18 cellular contexts compared by ENCODE assay signal in the genomic region with DNA sequence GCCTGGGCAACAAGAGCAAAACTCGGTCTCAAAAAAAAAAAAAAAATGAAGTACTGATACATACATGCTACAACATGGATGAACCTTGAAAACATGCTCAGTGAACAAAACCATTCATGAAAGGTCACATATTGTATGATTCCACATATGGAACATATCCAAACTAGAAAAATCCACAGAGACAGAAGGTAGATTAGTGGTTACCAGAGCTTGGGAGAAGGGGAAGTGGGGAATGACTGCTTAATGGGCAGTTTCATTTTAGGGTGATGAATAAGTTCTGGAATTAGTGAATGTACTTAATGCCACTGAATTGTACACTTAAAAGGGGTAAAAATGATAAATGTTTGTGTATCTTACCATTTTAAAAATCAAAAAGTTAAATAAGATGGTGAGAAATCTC. TPM values are rescaled to one million over a fixed set of nuclear protein-coding genes. Genes with fewer than 3 reads are reported as not detected.
DNase-seq lines count a peak whose midpoint lies in the region; ATAC-seq and TF ChIP-seq lines count a peak whose summit lies in the region.
"Had no signal": no experiment of that assay in that cellular context is flagged by ENCODE, and none has a peak within 500 bp of the region (broad histone marks: within the 10 kb centered on the region; RNA-seq: fewer than 3 reads in every experiment).

No MANE protein-coding gene starts in this region.

- peak overlapping the region; percentile 84 to 97 (median 93) for H3K4me3 Mint-ChIP-seq in CD4-positive, CD25-positive, alpha-beta regulatory T cell
- peak overlapping the region; percentile 69 to 83 (median 78) for H3K4me3 Mint-ChIP-seq in T-cell
- H3K4me3 Mint-ChIP-seq in dendritic cell treated with granulocyte-macrophage colony-stimulating factor and Interleukin-4, amounts not matched to agents 40 ng/mL and 50 ng/mL, for 4 days = no peak overlapping the region

- H3K79me2 ChIP-seq in DOHH2 (ENCODE audit: control insufficient read depth, low read length) = peaks cover 40% of the 10 kb centered on the region

- H3K27ac ChIP-seq in CD4-positive, CD25-positive, alpha-beta regulatory T cell (ENCODE audit: insufficient read depth, low read length, poor library complexity, severe bottlenecking) = peak overlapping the region; percentile 69
- H3K27ac ChIP-seq in DOHH2 (ENCODE audit: low read depth, low read length) = no peak overlapping the region
- H3K27ac ChIP-seq: psoas muscle, thyroid gland had no signal

- TF ChIP-seq CTCF in DOHH2 (IDR thresholded peaks at IDR 0.05; ENCODE audit: low read depth, low read length, poor library complexity, severe bottlenecking) = no peak

- H4K20me1 ChIP-seq in DOHH2 (ENCODE audit: control insufficient read depth, insufficient read depth, low read depth, low read length) = no peaks in the 10 kb centered on the region

- no peaks in the 10 kb centered on the region for H3K9me2 ChIP-seq in DOHH2 (replicated peaks; ENCODE audit: control insufficient read depth, low read length)

- H3K36me3 ChIP-seq in CD4-positive, CD25-positive, alpha-beta regulatory T cell (ENCODE audit: control insufficient read depth, insufficient read depth, low read length) = peaks cover 7% of the 10 kb centered on the region
- H3K36me3 ChIP-seq in DOHH2 (ENCODE audit: control insufficient read depth, low read length) = peaks cover 11% of the 10 kb centered on the region
- H3K36me3 ChIP-seq: thyroid gland had no signal

- peaks cover 22% of the 10 kb centered on the region for H3K36me3 Mint-ChIP-seq in CD4-positive, CD25-positive, alpha-beta regulatory T cell
- H3K36me3 Mint-ChIP-seq in T-cell = peaks cover 26% of the 10 kb centered on the region
- H3K36me3 Mint-ChIP-seq in dendritic cell treated with granulocyte-macrophage colony-stimulating factor and Interleukin-4, amounts not matched to agents 40 ng/mL and 50 ng/mL, for 4 days (ENCODE audit: low read depth) = peaks cover 5% of the 10 kb centered on the region

- H3K27me3 Mint-ChIP-seq in CD4-positive, CD25-positive, alpha-beta regulatory T cell = no peaks in the 10 kb centered on the region
- no peaks in the 10 kb centered on the region for H3K27me3 Mint-ChIP-seq in T-cell
- H3K27me3 Mint-ChIP-seq in dendritic cell treated with granulocyte-macrophage colony-stimulating factor and Interleukin-4, amounts not matched to agents 40 ng/mL and 50 ng/mL, for 4 days = no peaks in the 10 kb centered on the region

- H3K4me3 ChIP-seq in CD4-positive, CD25-positive, alpha-beta regulatory T cell (ENCODE audit: low read depth, low read length) = peak overlapping the region; percentile 95
- no peak overlapping the region for H3K4me3 ChIP-seq in DOHH2 (ENCODE audit: low read length)
- H3K4me3 ChIP-seq: psoas muscle, smooth muscle cell, thyroid gland had no signal

- intact Hi-C loops in dendritic cell treated with granulocyte-macrophage colony-stimulating factor and Interleukin-4, amounts not matched to agents 40 ng/mL and 50 ng/mL, for 4 days (cut with micrococcal nuclease) = no loop called here

- H3K27ac Mint-ChIP-seq in CD4-positive, CD25-positive, alpha-beta regulatory T cell = peak overlapping the region in 2 of 3 donors; percentile 22 to 81
- H3K27ac Mint-ChIP-seq in T-cell = peak overlapping the region; percentile 83 to 87
- H3K27ac Mint-ChIP-seq in dendritic cell treated with granulocyte-macrophage colony-stimulating factor and Interleukin-4, amounts not matched to agents 40 ng/mL and 50 ng/mL, for 4 days = peak overlapping the region; percentile 5

- peaks cover 20% of the 10 kb centered on the region for H3F3A ChIP-seq in DOHH2 (ENCODE audit: control insufficient read depth, insufficient read depth)

- H3K4me2 ChIP-seq in DOHH2 (ENCODE audit: low read length) = peak overlapping the region; percentile 15
- H3K4me2 ChIP-seq: smooth muscle cell had no signal

- H3K4me1 Mint-ChIP-seq in CD4-positive, CD25-positive, alpha-beta regulatory T cell = peaks cover 30 to 91% (median 65%) of the 10 kb centered on the region in 4 donors
- peaks cover 87 to 91% (median 87%) of the 10 kb centered on the region in 3 donors for H3K4me1 Mint-ChIP-seq in T-cell
- H3K4me1 Mint-ChIP-seq in dendritic cell treated with granulocyte-macrophage colony-stimulating factor and Interleukin-4, amounts not matched to agents 40 ng/mL and 50 ng/mL, for 4 days (ENCODE audit: low read depth) = peaks cover 72% of the 10 kb centered on the region

- no peak for ATAC-seq in CD4-positive, CD25-positive, alpha-beta regulatory T cell (ENCODE audit: low read depth in 2 of 2)
- no peak for ATAC-seq in T-cell (replicated peaks in 1 of 4)
- ATAC-seq in GM21786 (IDR thresholded peaks at IDR 0.05; ENCODE audit: unreplicated experiment) = no peak
- no peak for ATAC-seq in GM18858 (IDR thresholded peaks at IDR 0.05; ENCODE audit: unreplicated experiment)
- ATAC-seq: psoas muscle had no signal

- no peak for DNase-seq in CD4-positive, CD25-positive, alpha-beta regulatory T cell
- DNase-seq in T-cell (no peak), amygdala (lab: John Stamatoyannopoulos, UW) (no peak)
- DNase-seq: activated CD4-positive, CD25-positive, alpha-beta regulatory T cell treated with anti-CD3 and anti-CD28 coated beads, Interleukin-2, amount 50 U/mL, for 72 hours; foreskin fibroblast; HCEC 1CT; kidney glomerular epithelial cell; mesenchymal stem cell; NCI-H1694; NK-92 treated with Interleukin-12 subunit alpha and Interleukin-12 subunit beta, amount 100 ng/mL, for 24 hours; psoas muscle; thyroid gland had no signal

- POLR2A ChIA-PET in T-cell (lab: Charles Lee) = interaction anchor here in 1 of 2 donors (0.6 to 1.0 kb wide), 2 partner anchors 24 to 199 kb away, joined by 7 to 15 read pairs; a partner anchor contains a TSS

- CTCF ChIA-PET in T-cell (lab: Charles Lee) = no interaction called here

- H3K9me3 Mint-ChIP-seq in CD4-positive, CD25-positive, alpha-beta regulatory T cell = no peaks in the 10 kb centered on the region
- no peaks in the 10 kb centered on the region for H3K9me3 Mint-ChIP-seq in T-cell
- H3K9me3 Mint-ChIP-seq in dendritic cell treated with granulocyte-macrophage colony-stimulating factor and Interleukin-4, amounts not matched to agents 40 ng/mL and 50 ng/mL, for 4 days = no peaks in the 10 kb centered on the region

- peaks cover 88% of the 10 kb centered on the region for H3K4me1 ChIP-seq in CD4-positive, CD25-positive, alpha-beta regulatory T cell (ENCODE audit: control insufficient read depth, insufficient read depth, low read length, poor library complexity, severe bottlenecking)
- peaks cover 99% of the 10 kb centered on the region for H3K4me1 ChIP-seq in DOHH2 (ENCODE audit: control insufficient read depth, low read length)
- H3K4me1 ChIP-seq: psoas muscle, thyroid gland had no signal

- H3K9me3 ChIP-seq in CD4-positive, CD25-positive, alpha-beta regulatory T cell (ENCODE audit: control insufficient read depth in 2 of 2, low read length in 2 of 2) = no peaks in the 10 kb centered on the region
- H3K9me3 ChIP-seq in DOHH2 (ENCODE audit: control insufficient read depth, insufficient read depth, low read length) = no peaks in the 10 kb centered on the region
- H3K9me3 ChIP-seq: psoas muscle, thyroid gland had no signal

- no peaks in the 10 kb centered on the region for H3K27me3 ChIP-seq in CD4-positive, CD25-positive, alpha-beta regulatory T cell (ENCODE audit: control insufficient read depth, insufficient read depth, low read length)
- no peaks in the 10 kb centered on the region for H3K27me3 ChIP-seq in DOHH2 (ENCODE audit: control insufficient read depth, low read length)
- H3K27me3 ChIP-seq: thyroid gland had no signal

RNA-seq across cellular contexts. Expression of a gene that starts 2.7 kb away (rescaled TPM):
- 297 TPM for total RNA-seq in CD4-positive, CD25-positive, alpha-beta regulatory T cell
- 100 to 1,000 TPM; 279 to 382 (median 330) TPM for polyA plus RNA-seq in CD4-positive, CD25-positive, alpha-beta regulatory T cell
- 100 to 1,000 TPM; 247 to 590 (median 469) TPM for total RNA-seq in T-cell
- polyA plus RNA-seq: neural cell, smooth muscle cell had no signal

RNA-seq across cellular contexts. Expression of a gene that starts 23.6 kb away (rescaled TPM):
- 68.0 TPM for total RNA-seq in CD4-positive, CD25-positive, alpha-beta regulatory T cell
- 1 to 10 TPM; 1.2 to 2.3 (median 1.6) TPM for polyA plus RNA-seq in CD4-positive, CD25-positive, alpha-beta regulatory T cell
- total RNA-seq in T-cell = 10 to 100 TPM; 48.6 to 69.6 (median 62.3) TPM

RNA-seq across cellular contexts. Expression of a gene that starts 23.8 kb away (rescaled TPM):
- total RNA-seq in CD4-positive, CD25-positive, alpha-beta regulatory T cell = 32.6 TPM
- 1 to 10 TPM; 2.3 to 3.1 (median 2.7) TPM for polyA plus RNA-seq in CD4-positive, CD25-positive, alpha-beta regulatory T cell
- total RNA-seq in T-cell = 10 to 100 TPM; 36.4 to 94.2 (median 83.9) TPM

RNA-seq across cellular contexts. Expression of a gene that starts 27.7 kb away (rescaled TPM):
- 16.8 TPM for total RNA-seq in CD4-positive, CD25-positive, alpha-beta regulatory T cell
- polyA plus RNA-seq in CD4-positive, CD25-positive, alpha-beta regulatory T cell = 1 to 10 TPM; 1.5 to 5.1 (median 2.4) TPM
- total RNA-seq in T-cell = 10 to 100 TPM; 20.3 to 91.3 (median 74.2) TPM

Comparison
In these comparisons a context has a peak if more than half of its experiments do, and no peak if none do; other contexts are left out.
1. H3K27ac Mint-ChIP-seq: peak in every context shown above with its lines; median percentile 85 in T-cell; 52 in CD4-positive, CD25-positive, alpha-beta regulatory T cell; 5 in dendritic cell treated with granulocyte-macrophage colony-stimulating factor and Interleukin-4, amounts not matched to agents 40 ng/mL and 50 ng/mL, for 4 days.